Comparison of ENCODE assay signal across 10 cellular contexts in the genomic region with DNA sequence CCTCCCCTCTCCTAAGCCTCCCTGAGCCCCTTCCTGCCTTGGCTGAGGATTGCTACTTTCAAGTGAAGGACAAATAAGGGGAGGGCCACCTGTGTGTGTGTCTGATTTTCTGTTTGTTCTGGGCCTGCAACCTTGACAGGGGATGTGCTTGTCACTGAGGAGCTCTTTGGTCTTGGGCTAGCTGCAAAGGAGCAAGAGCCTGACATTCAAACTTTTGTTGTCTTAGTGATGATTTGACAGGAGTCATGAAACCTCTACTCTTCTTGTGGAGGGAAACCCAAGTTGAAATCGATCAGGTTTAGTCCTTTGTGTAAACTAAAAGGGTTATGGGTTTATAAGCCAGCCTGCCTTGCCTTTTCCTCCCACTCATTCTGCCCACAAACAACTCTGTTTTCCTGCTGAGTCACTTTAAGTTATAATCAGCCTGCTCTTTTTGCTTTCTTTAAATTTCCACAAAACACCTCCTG. TPM values are rescaled to one million over a fixed set of nuclear protein-coding genes. Genes with fewer than 3 reads are reported as not detected.
DNase-seq lines count a peak whose midpoint lies in the region; ATAC-seq and TF ChIP-seq lines count a peak whose summit lies in the region.
"Had no signal": no experiment of that assay in that cellular context is flagged by ENCODE, and none has a peak within 500 bp of the region (broad histone marks: within the 10 kb centered on the region; RNA-seq: fewer than 3 reads in every experiment).

No MANE protein-coding gene starts in this region.

- H3K9me3 Mint-ChIP-seq in CD4-positive, alpha-beta T cell: no peaks in the 10 kb centered on the region
- H3K9me3 Mint-ChIP-seq in chondrocyte (ENCODE audit: low read depth) (no peaks in the 10 kb centered on the region), nephron (no peaks in the 10 kb centered on the region)

- H3K27me3 Mint-ChIP-seq in CD4-positive, alpha-beta T cell: no peaks in the 10 kb centered on the region
- H3K27me3 Mint-ChIP-seq in chondrocyte (ENCODE audit: low read depth) (no peaks in the 10 kb centered on the region), nephron (ENCODE audit: low read depth) (no peaks in the 10 kb centered on the region)

- no peaks in the 10 kb centered on the region for H3K9me3 ChIP-seq in CD4-positive, alpha-beta T cell (ENCODE audit: control insufficient read depth, low read length)
- no peaks in the 10 kb centered on the region for H3K9me3 ChIP-seq in Panc1 (ENCODE audit: control insufficient read depth, insufficient read depth, low read depth, low read length)

- no peak for DNase-seq in CD4-positive, alpha-beta T cell
- DNase-seq in Panc1 (ENCODE audit: low read depth, low spot score) (no peak), chondrocyte (ENCODE audit: low spot score) (no peak), DMS53 (lab: John Stamatoyannopoulos, UW) (no peak), SW 1271 (lab: John Stamatoyannopoulos, UW) (no peak), medulla oblongata (ENCODE audit: extremely low spot score) (no peak)
- DNase-seq: left colon, NCI-H2107 had no signal

- TF ChIP-seq CTCF in CD4-positive, alpha-beta T cell (IDR thresholded peaks at IDR 0.05): no peak
- TF ChIP-seq CTCF in Panc1 (IDR thresholded peaks at IDR 0.05): no peak
- TF ChIP-seq CTCF in chondrocyte (IDR thresholded peaks at IDR 0.05): no peak
- TF ChIP-seq CTCF in nephron (IDR thresholded peaks at IDR 0.05; ENCODE audit: unreplicated experiment in 3 of 3): no peak

- CTCF ChIA-PET in CD4-positive, alpha-beta T cell (lab: Charles Lee): no interaction called here
- CTCF ChIA-PET in Panc1 (lab: Charles Lee): no interaction called here

- peaks cover 11% of the 10 kb centered on the region; the same call in 1 of the 2 replicates for H3K4me1 ChIP-seq in Panc1 (ENCODE audit: control insufficient read depth, insufficient read depth, low read length)

- in situ Hi-C loops in Panc1 (cut with HindIII; ENCODE audit: low pct_unique_long_range_greater_than_20kb, low sequenced_read_pairs): no loop called here

- BruUV-seq in Panc1 (replicated peaks; lab: Mats Ljungman, UMichigan): no TSS peak

- intact Hi-C loops in CD4-positive, alpha-beta T cell (cut with DNase I, micrococcal nuclease): no loop called here
- intact Hi-C loops in Panc1 (cut with micrococcal nuclease; ENCODE audit: unreplicated experiment): no loop called here

- peaks cover 56% of the 10 kb centered on the region for H3K4me1 Mint-ChIP-seq in CD4-positive, alpha-beta T cell (ENCODE audit: low read depth)
- H3K4me1 Mint-ChIP-seq in chondrocyte (ENCODE audit: low read depth) (peaks cover 50% of the 10 kb centered on the region), nephron (peaks cover 4% of the 10 kb centered on the region)

- peaks cover 76% of the 10 kb centered on the region for H3K36me3 ChIP-seq in Panc1 (ENCODE audit: control insufficient read depth, insufficient read depth, low read length)

- POLR2A ChIA-PET in CD4-positive, alpha-beta T cell (lab: Charles Lee): interaction anchor here (0.5 kb wide), 1 partner anchor 52 kb away, joined by 3 read pairs; no protein-coding TSS in a partner anchor
- POLR2A ChIA-PET in Panc1 (lab: Charles Lee): interaction anchor here (0.5 to 0.8 kb wide), 2 partner anchors 17 to 18 kb away, joined by 3 to 4 read pairs; no protein-coding TSS in a partner anchor

- peak overlapping the region; percentile 72 for H3K27ac Mint-ChIP-seq in CD4-positive, alpha-beta T cell
- peak overlapping the region; percentile 80 for H3K27ac Mint-ChIP-seq in chondrocyte (ENCODE audit: unreplicated experiment)
- H3K27ac Mint-ChIP-seq in nephron: peak overlapping the region; percentile 40 to 82 (median 67)

- peaks cover 100% of the 10 kb centered on the region for H3K36me3 Mint-ChIP-seq in CD4-positive, alpha-beta T cell (ENCODE audit: low read depth)
- H3K36me3 Mint-ChIP-seq in chondrocyte (ENCODE audit: low read depth) (peaks cover 52% of the 10 kb centered on the region), nephron (ENCODE audit: low read depth) (peaks cover 95% of the 10 kb centered on the region)

- H3K4me3 Mint-ChIP-seq in CD4-positive, alpha-beta T cell: no peak overlapping the region
- H3K4me3 Mint-ChIP-seq in chondrocyte (ENCODE audit: unreplicated experiment): no peak overlapping the region
- no peak overlapping the region for H3K4me3 Mint-ChIP-seq in nephron

- no peak for ATAC-seq in CD4-positive, alpha-beta T cell (ENCODE audit: poor library complexity)
- no peak for ATAC-seq in Panc1
- no peak for ATAC-seq in GM21390 (IDR thresholded peaks at IDR 0.05; ENCODE audit: unreplicated experiment)
- ATAC-seq: left colon had no signal

- no peaks in the 10 kb centered on the region for H3K27me3 ChIP-seq in CD4-positive, alpha-beta T cell (ENCODE audit: control insufficient read depth, insufficient read depth, low read length)
- H3K27me3 ChIP-seq in Panc1 (ENCODE audit: control insufficient read depth, insufficient read depth, low read length): no peaks in the 10 kb centered on the region

- no peak overlapping the region for H3K27ac ChIP-seq in CD4-positive, alpha-beta T cell (ENCODE audit: low read depth, low read length)
- H3K27ac ChIP-seq in Panc1 (ENCODE audit: low read length): peak overlapping the region; percentile 25; the same call in 1 of the 2 replicates

- no peak overlapping the region for H3K4me3 ChIP-seq in Panc1 (ENCODE audit: low read depth in 2 of 2, low read length in 2 of 2)

RNA-seq across cellular contexts. Expression of gene CLTA, which starts 16.9 kb away (rescaled TPM):
- total RNA-seq in CD4-positive, alpha-beta T cell: 10 to 100 TPM; 32.0 to 32.8 TPM
- total RNA-seq in Panc1 (2021; ENCODE audit: unreplicated experiment) (760 TPM), chondrocyte (200 to 243 TPM (median 240 TPM) in 3 replicates)
- polyA plus RNA-seq in Panc1 (2012; ENCODE audit: insufficient read length): 733 TPM

RNA-seq across cellular contexts. Expression of gene CCIN, which starts 38.4 kb away (rescaled TPM):
- total RNA-seq in CD4-positive, alpha-beta T cell: under 1 TPM; 0.22 to 0.36 TPM
- 0.13 TPM for total RNA-seq in Panc1 (2021; ENCODE audit: unreplicated experiment)
- not detected for polyA plus RNA-seq in Panc1 (2012; ENCODE audit: insufficient read length)
- 2.4 to 2.7 TPM (median 2.4 TPM) in 3 replicates for total RNA-seq in chondrocyte

RNA-seq across cellular contexts. Expression of gene GNE, which starts 50.7 kb away (rescaled TPM):
- total RNA-seq in CD4-positive, alpha-beta T cell: 10 to 100 TPM; 12.5 to 14.6 TPM
- 107 TPM for total RNA-seq in Panc1 (2021; ENCODE audit: unreplicated experiment)
- polyA plus RNA-seq in Panc1 (2012; ENCODE audit: insufficient read length): 67.0 TPM
- total RNA-seq in chondrocyte: 16.2 to 17.8 TPM (median 16.9 TPM) in 3 replicates
